8 cellular contexts compared by ENCODE assay signal in genomic region chr13:112692104-112692503, GRCh38. TPM values are rescaled to one million over a fixed set of nuclear protein-coding genes. Genes with fewer than 3 reads are reported as not detected.
DNase-seq lines count a peak whose midpoint lies in the region; ATAC-seq and TF ChIP-seq lines count a peak whose summit lies in the region.

No MANE protein-coding gene starts in this region.

- no peak overlapping the region for H3K4me3 ChIP-seq in aorta (ENCODE audit: low read length in 2 of 2)

- DNase-seq in stimulated activated naive CD8-positive, alpha-beta T cell treated with anti-CD3 and anti-CD28 coated beads, Interleukin-15, Interleukin-2, amounts not matched to agents 100 U/mL and 50 U/mL, for 24 hours: no peak
- no peak for DNase-seq in mesothelial cell of epicardium (ENCODE audit: low spot score in 2 of 2, unreplicated experiment in 2 of 2)
- peak; percentile 4 to 15 for DNase-seq in aorta
- no peak for DNase-seq in NK-92 (lab: John Stamatoyannopoulos, UW; ENCODE audit: unreplicated experiment)

- H3K27ac Mint-ChIP-seq in stimulated activated naive CD8-positive, alpha-beta T cell treated with anti-CD3 and anti-CD28 coated beads, Interleukin-15, Interleukin-2, amounts not matched to agents 100 ng/mL and 50 ng/mL, for 24 hours: no peak overlapping the region
- H3K27ac Mint-ChIP-seq in brain: peak overlapping the region in 4 of 5 experiments; percentile 72 to 92 (median 78)
- peak overlapping the region; percentile 77 for H3K27ac Mint-ChIP-seq in mesothelial cell of epicardium

- H3K36me3 Mint-ChIP-seq in stimulated activated naive CD8-positive, alpha-beta T cell treated with anti-CD3 and anti-CD28 coated beads, Interleukin-15, Interleukin-2, amounts not matched to agents 100 ng/mL and 50 ng/mL, for 24 hours (ENCODE audit: low read depth): no peaks in the 10 kb centered on the region
- H3K36me3 Mint-ChIP-seq in brain: no peaks in the 10 kb centered on the region
- H3K36me3 Mint-ChIP-seq in mesothelial cell of epicardium: no peaks in the 10 kb centered on the region

- H3K9me3 ChIP-seq in aorta (ENCODE audit: control insufficient read depth, low read length): no peaks in the 10 kb centered on the region

- H3K4me3 Mint-ChIP-seq in stimulated activated naive CD8-positive, alpha-beta T cell treated with anti-CD3 and anti-CD28 coated beads, Interleukin-15, Interleukin-2, amounts not matched to agents 100 ng/mL and 50 ng/mL, for 24 hours: peak overlapping the region; percentile 88
- peak overlapping the region; percentile 91 to 96 (median 93) for H3K4me3 Mint-ChIP-seq in brain
- peak overlapping the region; percentile 79 for H3K4me3 Mint-ChIP-seq in mesothelial cell of epicardium

- H3K27me3 ChIP-seq in aorta (ENCODE audit: control insufficient read depth in 1 of 2, insufficient read depth in 2 of 2, low read length in 1 of 2): no peaks in the 10 kb centered on the region

- intact Hi-C loops in aorta (cut with DNase I): loop anchor here in 1 of 2 donors (10.0 kb wide), 1 partner anchor 693 kb away; no protein-coding TSS in a partner anchor

- no peaks in the 10 kb centered on the region for H3K9me3 Mint-ChIP-seq in stimulated activated naive CD8-positive, alpha-beta T cell treated with anti-CD3 and anti-CD28 coated beads, Interleukin-15, Interleukin-2, amounts not matched to agents 100 ng/mL and 50 ng/mL, for 24 hours
- peaks cover 0 to 4% (median 0%) of the 10 kb centered on the region in 5 experiments for H3K9me3 Mint-ChIP-seq in brain
- no peaks in the 10 kb centered on the region for H3K9me3 Mint-ChIP-seq in mesothelial cell of epicardium

- ATAC-seq in stimulated activated naive CD8-positive, alpha-beta T cell treated with anti-CD3 and anti-CD28 coated beads, Interleukin-15, Interleukin-2, amounts not matched to agents 100 U/mL and 50 U/mL, for 24 hours: no peak
- ATAC-seq in aorta (ENCODE audit: low FRiP score) (no peak), esophagus mucosa (no peak), HG02588 (IDR thresholded peaks at IDR 0.05; ENCODE audit: unreplicated experiment) (no peak)

- no peak overlapping the region for H3K27ac ChIP-seq in aorta (ENCODE audit: low read depth in 1 of 2, low read length in 2 of 2)

- 89 to 92% methylated on average over 11 of the region's 11 CpGs for WGBS in aorta, 2 donors

- no peak for TF ChIP-seq CTCF in brain (conservative IDR thresholded peaks at IDR 0.05)
- TF ChIP-seq CTCF in mesothelial cell of epicardium (IDR thresholded peaks at IDR 0.05; ENCODE audit: unreplicated experiment): no peak

- H3K36me3 ChIP-seq in aorta (ENCODE audit: control insufficient read depth in 1 of 2, insufficient read depth in 2 of 2, low read length in 1 of 2): no peaks in the 10 kb centered on the region

- H3K4me1 Mint-ChIP-seq in stimulated activated naive CD8-positive, alpha-beta T cell treated with anti-CD3 and anti-CD28 coated beads, Interleukin-15, Interleukin-2, amounts not matched to agents 100 ng/mL and 50 ng/mL, for 24 hours (ENCODE audit: low read depth): peaks cover 52% of the 10 kb centered on the region
- H3K4me1 Mint-ChIP-seq in brain (peaks cover 60% of the 10 kb centered on the region), mesothelial cell of epicardium (peaks cover 45% of the 10 kb centered on the region)

- H3K27me3 Mint-ChIP-seq in stimulated activated naive CD8-positive, alpha-beta T cell treated with anti-CD3 and anti-CD28 coated beads, Interleukin-15, Interleukin-2, amounts not matched to agents 100 ng/mL and 50 ng/mL, for 24 hours: no peaks in the 10 kb centered on the region
- H3K27me3 Mint-ChIP-seq in brain (peaks cover 7% of the 10 kb centered on the region), mesothelial cell of epicardium (ENCODE audit: low read depth) (no peaks in the 10 kb centered on the region)

- H3K4me1 ChIP-seq in aorta (ENCODE audit: control insufficient read depth in 1 of 2, insufficient read depth in 2 of 2, low read length in 2 of 2): no peaks in the 10 kb centered on the region

RNA-seq across cellular contexts. Expression of gene ATP11A, which starts 2.3 kb away (rescaled TPM):
- 52.1 TPM for polyA plus RNA-seq in brain (ENCODE audit: insufficient read depth, low read depth, low replicate concordance)
- total RNA-seq in mesothelial cell of epicardium: 107 to 114 TPM (median 112 TPM) in 3 replicates
- 10 to 100 TPM; 45.7 to 68.1 TPM for total RNA-seq in aorta
- polyA plus RNA-seq in aorta: 10 to 100 TPM in 1 of 2 donors, 1 to 10 TPM in 1; 3.1 to 11.4 TPM
- total RNA-seq in esophagus mucosa: 16.7 TPM

Comparison
In these comparisons a context has a peak if more than half of its experiments do, and no peak if none do; other contexts are left out.
1. DNase-seq: peak in aorta (2 of 2); none in stimulated activated naive CD8-positive, alpha-beta T cell treated with anti-CD3 and anti-CD28 coated beads, Interleukin-15, Interleukin-2, amounts not matched to agents 100 U/mL and 50 U/mL, for 24 hours (single experiment), mesothelial cell of epicardium (0 of 2) and NK-92 (single experiment).
2. Peak in every context shown above with its lines, with median percentiles within 50 percentile points of each other: H3K4me3 Mint-ChIP-seq.